In genomic region chr10:44763331-44763730, GRCh38 we compare ENCODE assay signal across 3 cellular contexts.
"Had no signal": no experiment of that assay in that cellular context is flagged by ENCODE, and none has a peak within 500 bp of the region (broad histone marks: within the 10 kb centered on the region; RNA-seq: fewer than 3 reads in every experiment).

No MANE protein-coding gene starts in this region.

- DNase-seq: GDM1, GF-D8 had no signal

- H3K4me3 ChIP-seq: GM12878 had no signal
